In the genomic region with DNA sequence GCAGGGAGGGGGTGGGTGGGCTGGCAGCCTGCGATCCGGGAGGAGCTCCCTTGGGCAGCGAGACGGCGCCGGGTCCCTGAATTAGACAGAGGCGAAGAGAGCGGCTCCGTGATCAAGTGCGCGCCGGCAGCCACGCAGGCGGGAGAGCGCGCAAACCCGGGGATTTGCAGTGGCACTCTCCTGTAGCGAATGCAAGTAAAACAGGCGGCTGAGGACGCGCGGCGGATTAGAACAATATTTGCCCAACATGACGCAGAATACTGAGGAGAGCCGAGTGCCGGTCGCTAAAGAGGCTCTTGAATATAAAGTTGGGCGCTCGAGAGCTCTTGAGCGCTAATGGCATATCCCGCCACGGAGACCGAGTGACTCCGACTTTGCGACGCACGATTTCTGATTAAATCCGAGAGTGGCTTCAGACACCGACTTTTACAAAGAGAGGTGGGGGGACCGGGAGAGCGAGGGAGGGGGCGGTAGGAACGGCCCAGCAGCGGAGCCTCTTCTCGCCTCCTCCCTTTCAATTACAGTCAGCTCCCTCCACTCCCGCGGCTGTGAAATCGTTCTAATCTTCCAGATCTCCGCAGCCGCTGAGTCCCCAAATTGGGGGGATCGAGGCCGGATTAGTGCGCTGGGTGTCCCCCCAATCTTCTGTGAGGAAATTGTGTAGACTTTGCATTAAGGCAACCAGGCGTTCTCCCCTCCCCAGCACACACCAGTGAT, we compare ENCODE assay signal across 14 cellular contexts. TPM values are rescaled to one million over a fixed set of nuclear protein-coding genes. Genes with fewer than 3 reads are reported as not detected.
A peak's percentile ranks its signal among the peaks of the same experiment; 100 is the strongest.
DNase-seq lines count a peak whose midpoint lies in the region; TF ChIP-seq lines count a peak whose summit lies in the region.
"Had no signal": no experiment of that assay in that cellular context is flagged by ENCODE, and none has a peak within 500 bp of the region (broad histone marks: within the 10 kb centered on the region; RNA-seq: fewer than 3 reads in every experiment).

No MANE protein-coding gene starts in this region.

- H3K27ac ChIP-seq in thyroid gland, result no peak overlapping the region
- H3K27ac ChIP-seq in GM23248, result no peak overlapping the region

- in situ Hi-C loops in GM23248 (cut with MboI), result no loop called here

- no peaks in the 10 kb centered on the region for H3K36me3 ChIP-seq in thyroid gland
- H3K36me3 ChIP-seq in GM23248 (ENCODE audit: low read depth), result no peaks in the 10 kb centered on the region

- TF ChIP-seq CTCF in thyroid gland (IDR thresholded peaks at IDR 0.05), result no peak

- no peaks in the 10 kb centered on the region for H3F3A ChIP-seq in GM23248 (ENCODE audit: insufficient read depth)

- intact Hi-C loops in thyroid gland (cut with DNase I), result no loop called here

- H3K4me3 ChIP-seq in thyroid gland (replicated peaks in 1 of 3) (no peak overlapping the region), GM23248 (no peak overlapping the region)

- WGBS in thyroid gland, 2 donors, result 1 to 3% methylated on average over 46 to 53 of the region's 54 CpGs
- 5 to 6% methylated on average over 30 to 54 of the region's 54 CpGs for WGBS in GM23248 (ENCODE audit: low coverage in 1 of 2, low lambda C conversion rate in 2 of 2, missing lambda C conversion rate in 2 of 2), 2 experiments

- no peak overlapping the region for H3K9ac ChIP-seq in GM23248

- H3K4me1 ChIP-seq in thyroid gland, result peaks cover 26 to 35% of the 10 kb centered on the region in 2 donors
- H3K4me1 ChIP-seq in GM23248 (ENCODE audit: insufficient read depth), result no peaks in the 10 kb centered on the region

- no peak overlapping the region for H3K4me2 ChIP-seq in GM23248 (ENCODE audit: unreplicated experiment)

- no peaks in the 10 kb centered on the region for H3K9me2 ChIP-seq in GM23248 (ENCODE audit: insufficient read depth)

- H3K79me2 ChIP-seq in GM23248 (ENCODE audit: insufficient read depth), result no peaks in the 10 kb centered on the region

- H3K9me3 ChIP-seq in thyroid gland, result no peaks in the 10 kb centered on the region
- H3K9me3 ChIP-seq in GM23248 (ENCODE audit: low read depth), result no peaks in the 10 kb centered on the region

- H3K27me3 ChIP-seq in thyroid gland, result peaks cover 76% of the 10 kb centered on the region
- peaks cover 88% of the 10 kb centered on the region for H3K27me3 ChIP-seq in GM23248 (replicated peaks; ENCODE audit: insufficient read depth)

- TF ChIP-seq POLR2A in thyroid gland (IDR thresholded peaks at IDR 0.05), result no peak

- no peak overlapping the region for H2AFZ ChIP-seq in GM23248

- H4K20me1 ChIP-seq in GM23248 (ENCODE audit: insufficient read depth), result no peaks in the 10 kb centered on the region

- peak; percentile 43 for DNase-seq in activated CD4-positive, alpha-beta T cell treated with anti-CD3 and anti-CD28 coated beads for 48 hours
- DNase-seq in activated CD4-positive, alpha-beta T cell treated with anti-CD3 and anti-CD28 coated beads, Interleukin-2, amount 50 U/mL, for 1 hour, result no peak
- DNase-seq in NCI-H510A treated with DMSO at 0.1 percent for 48 hours (lab: John Stamatoyannopoulos, UW) (peak; percentile 67), left kidney (ENCODE audit: low read depth, low spot score) (peak; percentile 61), thyroid gland (peak; percentile 74 to 81), SHP77 treated with DMSO at 0.1 percent for 48 hours (lab: John Stamatoyannopoulos, UW) (no peak), GM23248 (no peak), GM19240 (ENCODE audit: insufficient read length, low spot score) (no peak)
- DNase-seq: activated T-cell treated with anti-CD3 and anti-CD28 coated beads for 4 hours, amygdala, dermis blood vessel endothelial cell, NCI-H526 treated with DMSO at 0.1 percent for 48 hours had no signal

RNA-seq across cellular contexts. Expression of a gene that starts 2.2 kb away (rescaled TPM):
- total RNA-seq in thyroid gland, result under 1 TPM in 1 of 4 donors, not detected in 3; 0.78 TPM
- total RNA-seq in GM23248 (2014; rRNA removed; shearing (Covaris generic)), result not detected in 2 replicates
- polyA plus RNA-seq in GM23248 (2016; fragmentation: Nextera tagmentation; extraction: Ambion mirVana), result not detected in 2 replicates
- total RNA-seq: dermis blood vessel endothelial cell; naive thymus-derived CD8-positive, alpha-beta T cell; ureter had no signal
- polyA plus RNA-seq: naive thymus-derived CD8-positive, alpha-beta T cell had no signal

Comparison
In these comparisons a context has a peak if more than half of its experiments do, and no peak if none do; other contexts are left out.
1. DNase-seq: peak in activated CD4-positive, alpha-beta T cell treated with anti-CD3 and anti-CD28 coated beads for 48 hours (single experiment), NCI-H510A treated with DMSO at 0.1 percent for 48 hours (single experiment), left kidney (single experiment) and thyroid gland (2 of 2); none in activated CD4-positive, alpha-beta T cell treated with anti-CD3 and anti-CD28 coated beads, Interleukin-2, amount 50 U/mL, for 1 hour (single experiment), SHP77 treated with DMSO at 0.1 percent for 48 hours (single experiment), GM23248 (single experiment) and GM19240 (single experiment).